Comparison of ENCODE assay signal across 8 cellular contexts in the genomic region with DNA sequence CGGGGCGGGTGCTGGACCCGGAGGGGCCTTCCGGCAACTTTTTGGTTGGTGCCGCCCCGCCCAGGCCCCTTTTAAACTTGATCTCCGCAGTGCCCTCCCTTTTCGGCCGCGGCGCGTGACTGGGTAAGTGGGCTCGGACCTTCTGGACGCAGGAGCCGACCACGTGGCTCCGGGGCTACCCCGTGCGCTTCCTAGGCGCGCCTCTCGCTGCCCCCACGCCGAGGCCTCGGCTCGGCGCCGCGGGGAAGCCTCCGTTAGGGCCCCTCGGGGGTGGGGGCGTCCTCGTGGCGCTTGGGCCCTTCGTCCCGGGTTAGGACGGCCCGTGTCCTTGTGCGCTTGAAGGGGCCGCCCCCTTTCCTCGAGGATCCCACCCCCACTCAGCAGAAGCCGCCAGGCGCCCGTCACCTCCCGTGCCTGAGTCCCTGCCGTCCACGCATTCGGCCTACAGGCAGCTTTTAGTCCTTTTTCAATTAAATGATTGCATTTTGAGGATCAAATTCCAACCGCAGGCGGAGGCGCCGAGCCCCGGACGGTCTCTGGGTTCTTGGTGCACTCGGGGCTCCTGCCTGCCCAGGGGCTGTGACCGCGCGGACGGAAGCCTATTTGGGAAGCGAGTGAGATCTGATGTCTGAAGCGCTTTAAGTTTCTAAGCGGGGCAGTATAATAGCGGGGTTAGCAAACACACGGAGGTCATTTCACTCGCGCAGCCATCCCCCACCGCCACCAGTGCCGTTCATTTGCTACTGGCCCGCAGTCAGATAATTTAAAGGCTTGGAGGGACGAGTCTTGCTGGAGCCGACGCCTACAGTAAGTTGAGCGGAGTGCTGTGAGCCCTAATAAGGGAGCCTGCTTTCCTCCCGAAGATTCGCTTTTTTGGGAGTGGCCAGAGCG. TPM values are rescaled to one million over a fixed set of nuclear protein-coding genes. Genes with fewer than 3 reads are reported as not detected.
A peak's percentile ranks its signal among the peaks of the same experiment; 100 is the strongest.
DNase-seq lines count a peak whose midpoint lies in the region; ATAC-seq, FAIRE-seq and TF ChIP-seq lines count a peak whose summit lies in the region.

No MANE protein-coding gene starts in this region.

- H3K4me3 Mint-ChIP-seq in IgD-negative memory B cell = peak overlapping the region; percentile 86 to 99 (median 94)

- H3K9me3 ChIP-seq in adipocyte (ENCODE audit: control insufficient read depth, low read length) (no peaks in the 10 kb centered on the region), vagina (no peaks in the 10 kb centered on the region)

- peaks cover 7% of the 10 kb centered on the region for H3K36me3 ChIP-seq in adipocyte (ENCODE audit: control insufficient read depth, insufficient read depth, low read length, severe bottlenecking)
- H3K36me3 ChIP-seq in rectal smooth muscle tissue (ENCODE audit: control insufficient read depth, insufficient read depth, low read length) = peaks cover 2% of the 10 kb centered on the region
- H3K36me3 ChIP-seq in vagina = peaks cover 0 to 5% of the 10 kb centered on the region in 2 donors

- peak overlapping the region; percentile 95 for H3K9ac ChIP-seq in adipocyte (ENCODE audit: low read length)
- peak overlapping the region; percentile 74 for H3K9ac ChIP-seq in rectal smooth muscle tissue (ENCODE audit: low read length)

- H3K4me3 ChIP-seq in adipocyte (ENCODE audit: low read length) (peak overlapping the region; percentile 86), rectal smooth muscle tissue (ENCODE audit: low read length) (peak overlapping the region; percentile 87), vagina (peak overlapping the region; percentile 70 to 82)

- intact Hi-C loops in left ventricle myocardium superior (cut with micrococcal nuclease) (no loop called here), vagina (cut with DNase I) (loop anchor here (5.0 kb wide), 1 partner anchor 158 kb away; the partner anchor contains the start of gene HYCC1)

- H3K27me3 Mint-ChIP-seq in IgD-negative memory B cell = peaks cover 2% of the 10 kb centered on the region

- TF ChIP-seq CTCF in vagina (IDR thresholded peaks at IDR 0.05) = peak in 2 of 3 experiments; percentile 17 to 35

- FAIRE-seq in G401.6 (lab: Jason Lieb, UNC) = peak; percentile 31

- H3K9me3 Mint-ChIP-seq in IgD-negative memory B cell = no peaks in the 10 kb centered on the region

- H3K27me3 ChIP-seq in adipocyte (replicated peaks; ENCODE audit: control insufficient read depth, insufficient read depth, low read length) (no peaks in the 10 kb centered on the region), rectal smooth muscle tissue (ENCODE audit: control insufficient read depth, insufficient read depth, low read length) (peaks cover 2% of the 10 kb centered on the region), vagina (no peaks in the 10 kb centered on the region)

- H3K36me3 Mint-ChIP-seq in IgD-negative memory B cell = peaks cover 6% of the 10 kb centered on the region

- peak; percentile 74 for ATAC-seq in GM21717 (IDR thresholded peaks at IDR 0.05; ENCODE audit: unreplicated experiment)
- ATAC-seq in left ventricle myocardium superior = peak; percentile 94

- H3K4me1 ChIP-seq in adipocyte (ENCODE audit: control insufficient read depth, insufficient read depth, low read length) (peaks cover 41% of the 10 kb centered on the region), rectal smooth muscle tissue (ENCODE audit: control insufficient read depth, insufficient read depth, low read length) (peaks cover 23% of the 10 kb centered on the region), vagina (peaks cover 40% of the 10 kb centered on the region)

- DNase-seq in SKM-1 (lab: John Stamatoyannopoulos, UW; ENCODE audit: unreplicated experiment) (peak; percentile 78), adipocyte (ENCODE audit: low read depth) (peak; percentile 93), left ventricle myocardium superior (peak; percentile 95), vagina (ENCODE audit: extremely low spot score in 2 of 2) (peak in 1 of 2 donors; percentile 94)

- H3K27ac ChIP-seq in rectal smooth muscle tissue (ENCODE audit: low read depth, low read length) (peak overlapping the region; percentile 95), vagina (peak overlapping the region; percentile 99)

- peaks cover 31 to 39% (median 37%) of the 10 kb centered on the region in 3 donors for H3K4me1 Mint-ChIP-seq in IgD-negative memory B cell

- no peak for TF ChIP-seq POLR2A in vagina (IDR thresholded peaks at IDR 0.05)

- peak overlapping the region; percentile 76 to 94 (median 93) for H3K27ac Mint-ChIP-seq in IgD-negative memory B cell

RNA-seq across cellular contexts. Expression of gene TOMM7, which starts 31.8 kb away (rescaled TPM):
- 479 TPM for polyA plus RNA-seq in IgD-negative memory B cell
- total RNA-seq in left ventricle myocardium superior (563 TPM), vagina (167 TPM)
